ENCODE assay signal across 37 cellular contexts in the genomic region with DNA sequence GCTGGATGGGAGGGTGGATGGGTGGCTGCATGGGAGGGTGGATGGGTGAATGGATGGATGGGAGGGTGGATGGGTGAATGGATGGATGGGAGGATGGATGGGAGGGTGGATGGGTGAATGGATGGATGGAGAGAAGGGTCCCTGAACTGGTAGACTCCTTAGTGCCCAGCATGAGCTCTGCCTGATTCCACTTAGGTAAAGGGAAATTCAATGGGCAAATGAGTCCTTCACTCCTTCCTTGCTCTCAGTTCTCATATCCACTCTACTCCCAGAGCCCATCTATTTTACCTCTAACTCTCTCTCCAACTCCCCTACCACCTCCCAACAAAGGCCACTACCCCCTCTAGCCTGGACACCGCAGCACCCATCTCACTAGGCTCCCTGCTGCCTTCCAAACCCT. TPM values are rescaled to one million over a fixed set of nuclear protein-coding genes. Genes with fewer than 3 reads are reported as not detected.
"Had no signal": no experiment of that assay in that cellular context is flagged by ENCODE, and none has a peak within 500 bp of the region (broad histone marks: within the 10 kb centered on the region; RNA-seq: fewer than 3 reads in every experiment).

No MANE protein-coding gene starts in this region.

- H3K4me3 ChIP-seq: adrenal gland, body of pancreas, breast epithelium had no signal

- DNase-seq: activated B cell treated with CpG ODN at 0.5 μM for 24 hours; activated CD4-positive, alpha-beta memory T cell treated with anti-CD3 and anti-CD28 coated beads for 36 hours; activated CD4-positive, alpha-beta T cell treated with anti-CD3 and anti-CD28 coated beads for 4 hours; activated CD4-positive, alpha-beta T cell treated with anti-CD3 and anti-CD28 coated beads, Interleukin-2, amount 10 ng/mL, durations not matched to agents 7 days and 5 days; activated CD4-positive, alpha-beta T cell treated with anti-CD3 and anti-CD28 coated beads, Interleukin-2, amount 50 U/mL, for 4 hours; activated CD4-positive, CD25-positive, alpha-beta regulatory T cell treated with anti-CD3 and anti-CD28 coated beads, Interleukin-2, amount 50 U/mL, for 72 hours; activated CD8-positive, alpha-beta memory T cell treated with anti-CD3 and anti-CD28 coated beads, Interleukin-2, amount 50 U/mL, for 4 hours; activated CD8-positive, alpha-beta T cell treated with anti-CD3 and anti-CD28 coated beads for 36 hours; activated effector memory CD4-positive, alpha-beta T cell treated with anti-CD3 and anti-CD28 coated beads, Interleukin-2, amount 50 U/mL, for 16 hours; activated gamma-delta T cell treated with Interleukin-2 at 50 U/mL for 16 hours; activated naive CD4-positive, alpha-beta T cell; activated naive CD4-positive, alpha-beta T cell treated with anti-CD3 and anti-CD28 coated beads for 36 hours; activated naive CD4-positive, alpha-beta T cell treated with anti-CD3 and anti-CD28 coated beads, Interleukin-2, amount 50 U/mL, for 16 hours; activated naive CD8-positive, alpha-beta T cell treated with anti-CD3 and anti-CD28 coated beads for 36 hours; activated T-cell treated with anti-CD3 and anti-CD28 coated beads for 4 hours; activated T-cell treated with anti-CD3 and anti-CD28 coated beads, Interleukin-2, amount 50 U/mL, for 1 hour; activated T-cell treated with anti-CD3 and anti-CD28 coated beads, Interleukin-2, amount 50 U/mL, for 4 hours; activated T-cell treated with anti-CD3 and anti-CD28 coated beads, Interleukin-2, amount 50 U/mL, for 72 hours; adrenal gland; amniotic stem cell; aorta; body of pancreas; brain microvascular endothelial cell; central memory CD4-positive, alpha-beta T cell; T-helper 1 cell; T-helper 2 cell; T-helper 9 cell had no signal

- H3K9me3 ChIP-seq: adrenal gland, body of pancreas, breast epithelium had no signal

- H3K4me1 Mint-ChIP-seq: activated B cell treated with CpG ODN at 0.5 μM for 24 hours; activated naive CD8-positive, alpha-beta T cell treated with anti-CD3 and anti-CD28 coated beads for 36 hours; activated T-helper 17 cell treated with anti-CD3 and anti-CD28 coated beads, Interleukin-2, amount 50 U/mL, for 72 hours had no signal

- H3K4me3 Mint-ChIP-seq: activated B cell treated with CpG ODN at 0.5 μM for 24 hours; activated CD4-positive, alpha-beta memory T cell treated with anti-CD3 and anti-CD28 coated beads for 36 hours; activated CD4-positive, alpha-beta T cell treated with anti-CD3 and anti-CD28 coated beads, Interleukin-2, amount 10 ng/mL, durations not matched to agents 7 days and 5 days; activated CD8-positive, alpha-beta T cell treated with anti-CD3 and anti-CD28 coated beads for 36 hours; activated naive CD4-positive, alpha-beta T cell treated with anti-CD3 and anti-CD28 coated beads for 36 hours; activated naive CD8-positive, alpha-beta T cell treated with anti-CD3 and anti-CD28 coated beads for 36 hours; activated T-cell treated with anti-CD3 and anti-CD28 coated beads, Interleukin-2, amount 50 U/mL, for 4 hours; activated T-cell treated with anti-CD3 and anti-CD28 coated beads, Interleukin-2, amount 50 U/mL, for 72 hours; activated T-helper 1 cell treated with anti-CD3 and anti-CD28 coated beads, Interleukin-12 subunit alpha, Interleukin-12 subunit beta, Interleukin-2, Interleukin-4 antibody, amounts not matched to agents 30 ng/mL and 10 ng/mL and 1 ng/mL, durations not matched to agents 14 hours and 24 hours and 36 hours; activated T-helper 17 cell treated with anti-CD3 and anti-CD28 coated beads, Interleukin-2, amount 50 U/mL, for 72 hours; T-helper 1 cell treated with Interleukin-12 subunit alpha and Interleukin-12 subunit beta and Interleukin-4 antibody, amounts not matched to agents 30 μg/mL and 1 μg/mL, for 36 hours; T-helper 2 cell treated with Interferon-gamma antibody and Interleukin-4, amounts not matched to agents 5 μg/mL and 100 μg/mL, for 36 hours had no signal

- H3K36me3 ChIP-seq: adrenal gland, brain microvascular endothelial cell, breast epithelium had no signal

- H3K9me3 Mint-ChIP-seq: activated B cell treated with CpG ODN at 0.5 μM for 24 hours; activated CD4-positive, alpha-beta memory T cell treated with anti-CD3 and anti-CD28 coated beads for 36 hours; activated CD8-positive, alpha-beta T cell treated with anti-CD3 and anti-CD28 coated beads for 36 hours; activated naive CD4-positive, alpha-beta T cell treated with anti-CD3 and anti-CD28 coated beads for 36 hours; activated naive CD8-positive, alpha-beta T cell treated with anti-CD3 and anti-CD28 coated beads for 36 hours; activated T-cell treated with anti-CD3 and anti-CD28 coated beads, Interleukin-2, amount 50 U/mL, for 4 hours; activated T-helper 1 cell treated with anti-CD3 and anti-CD28 coated beads, Interleukin-12 subunit alpha, Interleukin-12 subunit beta, Interleukin-2, Interleukin-4 antibody, amounts not matched to agents 30 ng/mL and 10 ng/mL and 1 ng/mL, durations not matched to agents 14 hours and 24 hours and 36 hours; T-helper 1 cell treated with Interleukin-12 subunit alpha and Interleukin-12 subunit beta and Interleukin-4 antibody, amounts not matched to agents 30 μg/mL and 1 μg/mL, for 36 hours; T-helper 2 cell treated with Interferon-gamma antibody and Interleukin-4, amounts not matched to agents 5 μg/mL and 100 μg/mL, for 36 hours had no signal

- H3K27ac ChIP-seq: adrenal gland, body of pancreas, brain microvascular endothelial cell, breast epithelium, VCaP had no signal

- H3K4me1 ChIP-seq: adrenal gland, body of pancreas, breast epithelium had no signal

- H3K27me3 Mint-ChIP-seq: activated CD4-positive, alpha-beta memory T cell treated with anti-CD3 and anti-CD28 coated beads for 36 hours; activated CD8-positive, alpha-beta T cell treated with anti-CD3 and anti-CD28 coated beads for 36 hours; activated naive CD8-positive, alpha-beta T cell treated with anti-CD3 and anti-CD28 coated beads for 36 hours; activated T-helper 17 cell treated with anti-CD3 and anti-CD28 coated beads, Interleukin-2, amount 50 U/mL, for 72 hours had no signal

- H3K36me3 Mint-ChIP-seq: activated CD4-positive, alpha-beta memory T cell treated with anti-CD3 and anti-CD28 coated beads for 36 hours; activated naive CD4-positive, alpha-beta T cell treated with anti-CD3 and anti-CD28 coated beads, Interleukin-2, amount 50 U/mL, for 72 hours; activated naive CD8-positive, alpha-beta T cell treated with anti-CD3 and anti-CD28 coated beads for 36 hours had no signal

- H3K27ac Mint-ChIP-seq: activated B cell treated with CpG ODN at 0.5 μM for 24 hours; activated CD4-positive, alpha-beta T cell treated with anti-CD3 and anti-CD28 coated beads, Interleukin-2, amount 10 ng/mL, durations not matched to agents 7 days and 5 days; activated CD8-positive, alpha-beta T cell treated with anti-CD3 and anti-CD28 coated beads for 36 hours; activated naive CD4-positive, alpha-beta T cell treated with anti-CD3 and anti-CD28 coated beads for 36 hours; activated naive CD8-positive, alpha-beta T cell treated with anti-CD3 and anti-CD28 coated beads for 36 hours; activated T-cell treated with anti-CD3 and anti-CD28 coated beads, Interleukin-2, amount 50 U/mL, for 72 hours; activated T-helper 1 cell treated with anti-CD3 and anti-CD28 coated beads, Interleukin-12 subunit alpha, Interleukin-12 subunit beta, Interleukin-2, Interleukin-4 antibody, amounts not matched to agents 30 ng/mL and 10 ng/mL and 1 ng/mL, durations not matched to agents 14 hours and 24 hours and 36 hours; activated T-helper 17 cell treated with anti-CD3 and anti-CD28 coated beads, Interleukin-2, amount 50 U/mL, for 72 hours; T-helper 1 cell treated with Interleukin-12 subunit alpha and Interleukin-12 subunit beta and Interleukin-4 antibody, amounts not matched to agents 30 μg/mL and 1 μg/mL, for 36 hours; T-helper 2 cell treated with Interferon-gamma antibody and Interleukin-4, amounts not matched to agents 5 μg/mL and 100 μg/mL, for 36 hours had no signal

- H3K27me3 ChIP-seq: adrenal gland, body of pancreas, brain microvascular endothelial cell, breast epithelium had no signal

RNA-seq across cellular contexts. Expression of a gene that starts 59.4 kb away (rescaled TPM):
- total RNA-seq: activated B cell treated with CpG ODN at 0.5 μM for 24 hours; activated CD8-positive, alpha-beta memory T cell treated with anti-CD3 and anti-CD28 coated beads for 36 hours; activated T-cell treated with anti-CD3 and anti-CD28 coated beads, Interleukin-2, amount 50 U/mL, for 4 hours; activated T-helper 1 cell treated with anti-CD3 and anti-CD28 coated beads, Interleukin-12 subunit alpha, Interleukin-12 subunit beta, Interleukin-2, Interleukin-4 antibody, amounts not matched to agents 30 ng/mL and 10 ng/mL and 1 ng/mL, durations not matched to agents 14 hours and 24 hours and 36 hours; astrocyte; cardiac septum had no signal
